Comparison of ENCODE assay signal across 33 cellular contexts in genomic region chr19:39966617-39967016, GRCh38.
"Had no signal": no experiment of that assay in that cellular context is flagged by ENCODE, and none has a peak within 500 bp of the region (broad histone marks: within the 10 kb centered on the region; RNA-seq: fewer than 3 reads in every experiment).

No MANE protein-coding gene starts in this region.

- H3K9me3 Mint-ChIP-seq: activated B cell treated with CpG ODN at 0.5 μM for 24 hours; activated CD4-positive, alpha-beta T cell treated with anti-CD3 and anti-CD28 coated beads, Interleukin-2, amount 10 ng/mL, durations not matched to agents 24 days and 14 days; activated naive CD4-positive, alpha-beta T cell treated with anti-CD3 and anti-CD28 coated beads for 36 hours; activated naive CD8-positive, alpha-beta T cell treated with anti-CD3 and anti-CD28 coated beads, Interleukin-2, amount 50 U/mL, for 24 hours; activated T-helper 1 cell treated with anti-CD3 and anti-CD28 coated beads, Interleukin-12 subunit alpha, Interleukin-12 subunit beta, Interleukin-2, Interleukin-4 antibody, amounts not matched to agents 30 ng/mL and 10 ng/mL and 1 ng/mL, durations not matched to agents 14 hours and 24 hours and 36 hours; T-cell had no signal

- H3K36me3 Mint-ChIP-seq: T-cell had no signal

- H3K27ac Mint-ChIP-seq: activated B cell treated with CpG ODN at 0.5 μM for 24 hours; activated CD4-positive, alpha-beta T cell treated with anti-CD3 and anti-CD28 coated beads, Interleukin-2, amount 10 ng/mL, durations not matched to agents 24 days and 14 days; activated CD8-positive, alpha-beta T cell treated with anti-CD3 and anti-CD28 coated beads for 36 hours; activated naive CD4-positive, alpha-beta T cell treated with anti-CD3 and anti-CD28 coated beads for 36 hours; activated naive CD8-positive, alpha-beta T cell treated with anti-CD3 and anti-CD28 coated beads, Interleukin-2, amount 50 U/mL, for 24 hours; activated T-helper 1 cell treated with anti-CD3 and anti-CD28 coated beads, Interleukin-12 subunit alpha, Interleukin-12 subunit beta, Interleukin-2, Interleukin-4 antibody, amounts not matched to agents 30 ng/mL and 10 ng/mL and 1 ng/mL, durations not matched to agents 14 hours and 24 hours and 36 hours; brain; T-helper 17 cell had no signal

- H3K27me3 Mint-ChIP-seq: activated B cell treated with CpG ODN at 0.5 μM for 24 hours; activated CD4-positive, alpha-beta T cell treated with anti-CD3 and anti-CD28 coated beads, Interleukin-2, amount 10 ng/mL, durations not matched to agents 24 days and 14 days; activated CD8-positive, alpha-beta T cell treated with anti-CD3 and anti-CD28 coated beads for 36 hours; activated naive CD8-positive, alpha-beta T cell; activated naive CD8-positive, alpha-beta T cell treated with anti-CD3 and anti-CD28 coated beads, Interleukin-2, amount 50 U/mL, for 24 hours; T-cell; T-helper 17 cell had no signal

- H3K4me3 Mint-ChIP-seq: activated B cell treated with CpG ODN at 0.5 μM for 24 hours; activated CD4-positive, alpha-beta T cell treated with anti-CD3 and anti-CD28 coated beads, Interleukin-2, amount 10 ng/mL, durations not matched to agents 24 days and 14 days; activated CD8-positive, alpha-beta T cell treated with anti-CD3 and anti-CD28 coated beads for 36 hours; activated naive CD4-positive, alpha-beta T cell treated with anti-CD3 and anti-CD28 coated beads for 36 hours; activated naive CD8-positive, alpha-beta T cell; activated naive CD8-positive, alpha-beta T cell treated with anti-CD3 and anti-CD28 coated beads, Interleukin-2, amount 50 U/mL, for 24 hours; activated T-helper 1 cell treated with anti-CD3 and anti-CD28 coated beads, Interleukin-12 subunit alpha, Interleukin-12 subunit beta, Interleukin-2, Interleukin-4 antibody, amounts not matched to agents 30 ng/mL and 10 ng/mL and 1 ng/mL, durations not matched to agents 14 hours and 24 hours and 36 hours; T-cell; T-helper 17 cell had no signal

- ATAC-seq: activated CD8-positive, alpha-beta T cell treated with anti-CD3 and anti-CD28 coated beads for 36 hours; activated naive CD8-positive, alpha-beta T cell treated with anti-CD3 and anti-CD28 coated beads, Interleukin-2, amount 50 U/mL, for 24 hours; Right ventricle myocardium inferior; SK-N-SH treated with all-trans-retinoic acid at 6 μM for 48 hours; T-cell; T-helper 17 cell had no signal

- DNase-seq: activated B cell treated with CpG ODN at 0.5 μM for 24 hours; activated CD4-positive, alpha-beta T cell treated with anti-CD3 and anti-CD28 coated beads, Interleukin-2, amount 10 ng/mL, durations not matched to agents 24 days and 14 days; activated CD4-positive, alpha-beta T cell treated with anti-CD3 and anti-CD28 coated beads, Interleukin-2, amount 50 U/mL, for 4 hours; activated CD4-positive, CD25-positive, alpha-beta regulatory T cell treated with anti-CD3 and anti-CD28 coated beads, Interleukin-2, amount 50 U/mL, for 72 hours; activated CD8-positive, alpha-beta T cell treated with anti-CD3 and anti-CD28 coated beads for 36 hours; activated gamma-delta T cell treated with Interleukin-2 at 50 U/mL for 16 hours; activated naive CD4-positive, alpha-beta T cell treated with anti-CD3 and anti-CD28 coated beads for 36 hours; activated naive CD8-positive, alpha-beta T cell treated with anti-CD3 and anti-CD28 coated beads, Interleukin-2, amount 50 U/mL, for 24 hours; activated T-cell treated with anti-CD3 and anti-CD28 coated beads, Interleukin-2, amount 50 U/mL, for 1 hour; anterior cingulate cortex; caudate nucleus; cerebellar nuclear complex; MM.1S; MV-4-11; NCI-H1092; NCI-H146; NCI-H187; NCI-H2029 treated with DMSO at 0.1 percent for 48 hours; NCI-H2107; NCI-H2171; NCI-H510A; NCI-H526; NCI-H748 treated with DMSO at 0.1 percent for 48 hours; NK-92 treated with Interleukin-12 subunit alpha and Interleukin-12 subunit beta, amount 100 ng/mL, for 24 hours; PC-9; SIG-M5; T-cell; T-helper 17 cell had no signal
